Comparison of ENCODE assay signal across 8 cellular contexts in the genomic region with DNA sequence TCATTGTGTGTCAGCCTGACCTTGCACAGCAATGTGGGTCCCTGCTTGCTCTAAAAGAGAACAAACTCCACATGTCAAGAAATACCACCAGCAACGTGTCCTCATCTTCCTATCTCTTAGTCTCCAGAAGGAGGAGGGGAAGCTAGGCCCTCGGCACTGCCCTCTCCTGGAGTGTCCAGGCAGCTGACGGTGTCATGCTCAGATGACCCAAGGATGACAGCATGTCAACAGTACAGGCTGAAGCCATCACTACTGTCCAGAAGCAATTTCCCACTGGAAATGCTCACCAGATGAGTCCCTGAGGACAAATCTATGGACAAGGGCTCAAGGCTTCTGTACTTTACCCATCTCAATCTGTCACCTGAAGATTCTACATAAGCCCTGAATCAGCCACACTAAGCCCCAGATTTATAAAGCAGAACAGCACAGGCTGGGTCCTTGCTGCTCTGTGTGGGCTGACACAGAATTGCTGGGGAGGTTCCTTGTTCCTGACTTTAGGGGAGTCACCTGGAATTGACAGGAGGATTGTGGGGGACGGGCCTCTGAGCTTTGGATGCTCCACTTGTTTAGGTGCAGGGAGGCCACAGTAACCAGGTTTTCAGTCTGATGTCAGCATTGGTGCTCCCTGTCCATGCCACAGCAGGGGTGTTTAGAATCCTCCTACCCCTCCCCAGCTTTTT.
DNase-seq lines count a peak whose midpoint lies in the region; ATAC-seq, FAIRE-seq and TF ChIP-seq lines count a peak whose summit lies in the region.

No MANE protein-coding gene starts in this region.

- no peaks in the 10 kb centered on the region for H3K4me1 ChIP-seq in K562 (replicated peaks in 1 of 2; ENCODE audit: control insufficient read depth in 2 of 2, insufficient read depth in 2 of 2, low read length in 2 of 2)

- H3K79me2 ChIP-seq in K562 (ENCODE audit: control insufficient read depth, insufficient read depth, low read length) = no peaks in the 10 kb centered on the region

- no peak for TF ChIP-seq EP300 in K562 (IDR thresholded peaks at IDR 0.05; ENCODE audit: low read length)

- no peaks in the 10 kb centered on the region for H3K9me3 ChIP-seq in K562 (replicated peaks; ENCODE audit: control insufficient read depth, insufficient read depth, low read depth, low read length)

- no peak for TF ChIP-seq POLR2A in K562 (conservative IDR thresholded peaks at IDR 0.05)

- intact Hi-C loops in K562 (cut with micrococcal nuclease) (loop anchor here (5.0 kb wide), 2 partner anchors 131 to 224 kb away; no protein-coding TSS in a partner anchor), left colon (cut with DNase I, micrococcal nuclease) (no loop called here)

- WGBS in K562 (ENCODE audit: insufficient coverage, low coverage, missing lambda C conversion rate) = 0% methylated on average over 3 of the region's 4 CpGs

- ATAC-seq in K562 (peak; percentile 99), left colon (peak; percentile 89), HG02763 (IDR thresholded peaks at IDR 0.05; ENCODE audit: unreplicated experiment) (no peak)

- DNase-seq in AG09319 (ENCODE audit: extremely low read depth, low read depth) (no peak), HTR-8/SVneo (ENCODE audit: insufficient read length, low spot score) (peak; percentile 39), K562 (ENCODE audit: extremely low read depth in 1 of 4, low spot score in 3 of 4) (peak; percentile 49 to 61 (median 57)), left colon (peak in 1 of 2 donors; percentile 51), activated T-cell treated with anti-CD3 and anti-CD28 coated beads for 4 hours (no peak), NCI-H1092 (lab: John Stamatoyannopoulos, UW) (no peak), NCI-H2107 treated with DMSO at 0.1 percent for 48 hours (lab: John Stamatoyannopoulos, UW; ENCODE audit: unreplicated experiment) (no peak)

- FAIRE-seq in HTR-8/SVneo (lab: Jason Lieb, UNC) (no peak), K562 (lab: Jason Lieb, UNC) (peak; percentile 84)

- no TSS peak for BruUV-seq in K562 (replicated peaks; lab: Mats Ljungman, UMichigan)

- H3K4me2 ChIP-seq in K562 (ENCODE audit: insufficient read depth, low read length) = no peak overlapping the region

- H3K36me3 ChIP-seq in K562 (ENCODE audit: control insufficient read depth, insufficient read depth, low read length) = no peaks in the 10 kb centered on the region

- no peak overlapping the region for H2AFZ ChIP-seq in K562 (ENCODE audit: low read depth, low read length)

- no peak overlapping the region for H3K4me3 ChIP-seq in K562

- CTCF ChIA-PET in K562 (lab: Yijun Ruan, JAX; ENCODE audit: low intra/inter-chr PET ratio) = no interaction called here

- H3K27me3 ChIP-seq in K562 (ENCODE audit: control insufficient read depth in 2 of 2, insufficient read depth in 2 of 2, low read length in 2 of 2) = peaks cover 3 to 42% of the 10 kb centered on the region in 2 experiments

- no peak overlapping the region for H3K27ac ChIP-seq in K562 (ENCODE audit: extremely low read depth, low read depth, low read length)

- no peak overlapping the region for H3K9ac ChIP-seq in K562 (ENCODE audit: insufficient read depth in 1 of 2, low read depth in 2 of 2, low read length in 2 of 2)

- in situ Hi-C loops in K562 (cut with MboI) = no loop called here

- no peaks in the 10 kb centered on the region for H3K9me1 ChIP-seq in K562 (ENCODE audit: control insufficient read depth, insufficient read depth, low read length)

- peaks cover 9% of the 10 kb centered on the region; the same call in 1 of the 2 replicates for H4K20me1 ChIP-seq in K562 (replicated peaks; ENCODE audit: control insufficient read depth, insufficient read depth, low read length)

- TF ChIP-seq RAD21 in K562 (CRISPR knock-in tag; conservative IDR thresholded peaks at IDR 0.05 in 1 of 2, IDR thresholded peaks at IDR 0.05 in 1 of 2) = peak; percentile 44 to 76

- POLR2A ChIA-PET in K562 (lab: Yijun Ruan, JAX) = interaction anchor here (0.7 kb wide), 1 partner anchor 57 kb away, joined by 3 read pairs; no protein-coding TSS in a partner anchor

- peak; percentile 20 for TF ChIP-seq CTCF in AG09319 (IDR thresholded peaks at IDR 0.05; ENCODE audit: low read depth, low read length)
- TF ChIP-seq CTCF in K562 (IDR thresholded peaks at IDR 0.05 in 2 of 3, conservative IDR thresholded peaks at IDR 0.05 in 1 of 3; ENCODE audit: insufficient read depth in 2 of 3, low read depth in 1 of 3, low read length in 3 of 3) = peak; percentile 75 to 84 (median 77)

TF ChIP-seq in K562, 482 proteins besides CTCF, POLR2A, EP300 and RAD21 (continues in another document):
- TF ChIP-seq, protein P1, sequence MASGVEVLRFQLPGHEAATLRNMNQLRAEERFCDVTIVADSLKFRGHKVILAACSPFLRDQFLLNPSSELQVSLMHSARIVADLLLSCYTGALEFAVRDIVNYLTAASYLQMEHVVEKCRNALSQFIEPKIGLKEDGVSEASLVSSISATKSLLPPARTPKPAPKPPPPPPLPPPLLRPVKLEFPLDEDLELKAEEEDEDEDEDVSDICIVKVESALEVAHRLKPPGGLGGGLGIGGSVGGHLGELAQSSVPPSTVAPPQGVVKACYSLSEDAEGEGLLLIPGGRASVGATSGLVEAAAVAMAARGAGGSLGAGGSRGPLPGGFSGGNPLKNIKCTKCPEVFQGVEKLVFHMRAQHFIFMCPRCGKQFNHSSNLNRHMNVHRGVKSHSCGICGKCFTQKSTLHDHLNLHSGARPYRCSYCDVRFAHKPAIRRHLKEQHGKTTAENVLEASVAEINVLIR (CRISPR knock-in tag; IDR thresholded peaks at IDR 0.05) = no peak
- peak; percentile 32 for TF ChIP-seq MEIS2 (IDR thresholded peaks at IDR 0.05; ENCODE audit: partially characterized antibody)
- TF ChIP-seq SMC3 (conservative IDR thresholded peaks at IDR 0.05; ENCODE audit: insufficient read depth, low read depth, low read length) = peak; percentile 61
- TF ChIP-seq, protein P2, sequence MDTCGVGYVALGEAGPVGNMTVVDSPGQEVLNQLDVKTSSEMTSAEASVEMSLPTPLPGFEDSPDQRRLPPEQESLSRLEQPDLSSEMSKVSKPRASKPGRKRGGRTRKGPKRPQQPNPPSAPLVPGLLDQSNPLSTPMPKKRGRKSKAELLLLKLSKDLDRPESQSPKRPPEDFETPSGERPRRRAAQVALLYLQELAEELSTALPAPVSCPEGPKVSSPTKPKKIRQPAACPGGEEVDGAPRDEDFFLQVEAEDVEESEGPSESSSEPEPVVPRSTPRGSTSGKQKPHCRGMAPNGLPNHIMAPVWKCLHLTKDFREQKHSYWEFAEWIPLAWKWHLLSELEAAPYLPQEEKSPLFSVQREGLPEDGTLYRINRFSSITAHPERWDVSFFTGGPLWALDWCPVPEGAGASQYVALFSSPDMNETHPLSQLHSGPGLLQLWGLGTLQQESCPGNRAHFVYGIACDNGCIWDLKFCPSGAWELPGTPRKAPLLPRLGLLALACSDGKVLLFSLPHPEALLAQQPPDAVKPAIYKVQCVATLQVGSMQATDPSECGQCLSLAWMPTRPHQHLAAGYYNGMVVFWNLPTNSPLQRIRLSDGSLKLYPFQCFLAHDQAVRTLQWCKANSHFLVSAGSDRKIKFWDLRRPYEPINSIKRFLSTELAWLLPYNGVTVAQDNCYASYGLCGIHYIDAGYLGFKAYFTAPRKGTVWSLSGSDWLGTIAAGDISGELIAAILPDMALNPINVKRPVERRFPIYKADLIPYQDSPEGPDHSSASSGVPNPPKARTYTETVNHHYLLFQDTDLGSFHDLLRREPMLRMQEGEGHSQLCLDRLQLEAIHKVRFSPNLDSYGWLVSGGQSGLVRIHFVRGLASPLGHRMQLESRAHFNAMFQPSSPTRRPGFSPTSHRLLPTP (IDR thresholded peaks at IDR 0.05; ENCODE audit: borderline replicate concordance, extremely low read depth, insufficient read length) = no peak
- no peak for TF ChIP-seq HDAC2 (IDR thresholded peaks at IDR 0.05)
- no peak for TF ChIP-seq FIP1L1 (IDR thresholded peaks at IDR 0.05; ENCODE audit: low read depth, low read length, poor library complexity, severe bottlenecking)
- TF ChIP-seq PKNOX1 (IDR thresholded peaks at IDR 0.05) = peak; percentile 49; the same call in 1 of the 2 replicates
- TF ChIP-seq GATA2 (CRISPR knock-in tag; IDR thresholded peaks at IDR 0.05) = peak; percentile 47; the same call in 1 of the 2 replicates
- no peak for TF ChIP-seq SRSF1 (IDR thresholded peaks at IDR 0.05; ENCODE audit: low read depth, low read length)
- TF ChIP-seq CREM (IDR thresholded peaks at IDR 0.05; ENCODE audit: low read depth) = peak; percentile 64
- no peak for TF ChIP-seq TOE1 (IDR thresholded peaks at IDR 0.05; ENCODE audit: borderline replicate concordance)
- TF ChIP-seq TOE1 (CRISPR knock-in tag; IDR thresholded peaks at IDR 0.05; ENCODE audit: borderline replicate concordance, low read depth) = no peak
- peak; percentile 16; the same call in 1 of the 2 replicates for TF ChIP-seq VEZF1 (CRISPR knock-in tag; IDR thresholded peaks at IDR 0.05)

Comparison
In these comparisons a context has a peak if more than half of its experiments do, and no peak if none do; other contexts are left out.
1. DNase-seq: peak in HTR-8/SVneo (single experiment) and K562 (4 of 4); none in AG09319 (single experiment), activated T-cell treated with anti-CD3 and anti-CD28 coated beads for 4 hours (single experiment), NCI-H1092 (single experiment) and NCI-H2107 treated with DMSO at 0.1 percent for 48 hours (single experiment).